Comparison of ENCODE assay signal across 15 cellular contexts in the genomic region with DNA sequence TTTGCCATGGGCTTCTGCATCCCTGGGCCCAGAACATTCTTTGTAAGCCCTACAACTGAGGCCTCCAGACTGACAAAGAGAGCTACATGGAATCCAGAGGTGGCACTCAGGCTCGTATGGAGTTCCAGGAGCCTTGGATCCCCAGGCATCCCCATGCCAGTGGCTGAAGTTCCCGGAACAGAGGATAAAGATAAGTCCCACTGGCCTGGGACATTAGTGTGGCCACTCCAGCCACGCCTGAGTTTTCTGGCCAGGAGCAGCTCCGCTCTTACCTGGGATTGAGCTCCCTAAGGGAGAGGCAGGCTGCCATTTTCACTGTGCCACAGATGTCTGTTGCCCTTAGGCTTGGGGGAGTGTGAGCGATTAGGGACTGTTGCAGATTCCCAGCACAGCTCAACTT.
DNase-seq lines count a peak whose midpoint lies in the region; ATAC-seq and TF ChIP-seq lines count a peak whose summit lies in the region.
"Had no signal": no experiment of that assay in that cellular context is flagged by ENCODE, and none has a peak within 500 bp of the region (broad histone marks: within the 10 kb centered on the region; RNA-seq: fewer than 3 reads in every experiment).

No MANE protein-coding gene starts in this region.

- H3K27ac Mint-ChIP-seq in endodermal cell: no peak overlapping the region
- H3K27ac Mint-ChIP-seq in stimulated activated effector memory CD8-positive, alpha-beta T cell treated with anti-CD3 and anti-CD28 coated beads, Interleukin-12 subunit alpha, Interleukin-12 subunit beta, amount 100 ng/mL, for 72 hours: no peak overlapping the region
- H3K27ac Mint-ChIP-seq: B cell; CD4-positive, alpha-beta T cell; GM23338; H9 had no signal

- H3K27ac ChIP-seq in RWPE2 (ENCODE audit: poor library complexity, severe bottlenecking) (no peak overlapping the region), endodermal cell (ENCODE audit: low read depth, low read length) (no peak overlapping the region)

- no peak overlapping the region for H3K4me3 Mint-ChIP-seq in endodermal cell
- H3K4me3 Mint-ChIP-seq in stimulated activated effector memory CD8-positive, alpha-beta T cell treated with anti-CD3 and anti-CD28 coated beads, Interleukin-12 subunit alpha, Interleukin-12 subunit beta, amount 100 ng/mL, for 72 hours: no peak overlapping the region
- H3K4me3 Mint-ChIP-seq: B cell; CD4-positive, alpha-beta T cell; GM23338; H9 had no signal

- H3K36me3 Mint-ChIP-seq in endodermal cell (ENCODE audit: low read depth): no peaks in the 10 kb centered on the region
- H3K36me3 Mint-ChIP-seq in stimulated activated effector memory CD8-positive, alpha-beta T cell treated with anti-CD3 and anti-CD28 coated beads, Interleukin-12 subunit alpha, Interleukin-12 subunit beta, amount 100 ng/mL, for 72 hours: no peaks in the 10 kb centered on the region

- peak; percentile 17; the same call in 1 of the 3 replicates for ATAC-seq in RWPE2 (ENCODE audit: low read depth)
- peak; percentile 40 for ATAC-seq in stimulated activated effector memory CD8-positive, alpha-beta T cell treated with anti-CD3 and anti-CD28 coated beads, Interleukin-12 subunit alpha, Interleukin-12 subunit beta, amount 100 ng/mL, for 72 hours
- ATAC-seq: GM12878, GM23338 had no signal

- no peaks in the 10 kb centered on the region for H3K4me1 Mint-ChIP-seq in endodermal cell
- H3K4me1 Mint-ChIP-seq in stimulated activated effector memory CD8-positive, alpha-beta T cell treated with anti-CD3 and anti-CD28 coated beads, Interleukin-12 subunit alpha, Interleukin-12 subunit beta, amount 100 ng/mL, for 72 hours: no peaks in the 10 kb centered on the region
- H3K4me1 Mint-ChIP-seq: B cell, GM23338, H9 had no signal

- H3K36me3 ChIP-seq in RWPE2 (ENCODE audit: low read depth) (no peaks in the 10 kb centered on the region), endodermal cell (ENCODE audit: control insufficient read depth, insufficient read depth, low read length) (no peaks in the 10 kb centered on the region)

- H3K4me1 ChIP-seq in RWPE2 (ENCODE audit: insufficient read depth, poor library complexity, severe bottlenecking) (no peaks in the 10 kb centered on the region), endodermal cell (ENCODE audit: control insufficient read depth, insufficient read depth, low read length) (no peaks in the 10 kb centered on the region)

- no peak overlapping the region for H3K9ac ChIP-seq in endodermal cell (ENCODE audit: extremely low read depth, low read length, poor library complexity, severe bottlenecking)

- H3K9me3 ChIP-seq in RWPE2 (ENCODE audit: severe bottlenecking) (no peaks in the 10 kb centered on the region), endodermal cell (ENCODE audit: control insufficient read depth, low read length) (no peaks in the 10 kb centered on the region)

- peaks cover 9% of the 10 kb centered on the region for H3K27me3 ChIP-seq in RWPE2 (ENCODE audit: insufficient read depth, poor library complexity, severe bottlenecking)
- H3K27me3 ChIP-seq in endodermal cell (ENCODE audit: control insufficient read depth, insufficient read depth, low read length, poor library complexity, severe bottlenecking): no peaks in the 10 kb centered on the region

- WGBS in endodermal cell (ENCODE audit: insufficient coverage in 1 of 2, insufficient read length in 1 of 2), 2 experiments: 95 to 100% methylated on average over 3 to 5 of the region's 5 CpGs

- no peaks in the 10 kb centered on the region for H3K27me3 Mint-ChIP-seq in endodermal cell (ENCODE audit: insufficient read depth)
- H3K27me3 Mint-ChIP-seq: B cell; CD4-positive, alpha-beta T cell had no signal

- H3K9me3 Mint-ChIP-seq in endodermal cell: no peaks in the 10 kb centered on the region
- H3K9me3 Mint-ChIP-seq in stimulated activated effector memory CD8-positive, alpha-beta T cell treated with anti-CD3 and anti-CD28 coated beads, Interleukin-12 subunit alpha, Interleukin-12 subunit beta, amount 100 ng/mL, for 72 hours: peaks cover 7% of the 10 kb centered on the region
- H3K9me3 Mint-ChIP-seq: GM23338, H9 had no signal

- no peak for DNase-seq in RWPE2 (ENCODE audit: low spot score)
- DNase-seq in endodermal cell: peak; percentile 42
- no peak for DNase-seq in stimulated activated effector memory CD8-positive, alpha-beta T cell treated with anti-CD3 and anti-CD28 coated beads, Interleukin-12 subunit alpha, Interleukin-12 subunit beta, amount 100 ng/mL, for 72 hours (ENCODE audit: low spot score in 2 of 2)
- no peak for DNase-seq in pons (ENCODE audit: low spot score)
- no peak for DNase-seq in HUDEP-2 (lab: John Stamatoyannopoulos, UW; ENCODE audit: unreplicated experiment in 76 of 76)
- no peak for DNase-seq in putamen (ENCODE audit: low spot score)
- no peak for DNase-seq in activated CD4-positive, alpha-beta T cell treated with anti-CD3 and anti-CD28 coated beads for 4 hours
- DNase-seq: C1 segment of cervical spinal cord; Calu3; CD4-positive, alpha-beta T cell; DMS79 had no signal

- no peak for TF ChIP-seq CTCF in RWPE2 (IDR thresholded peaks at IDR 0.05; ENCODE audit: poor library complexity, severe bottlenecking)
- no peak for TF ChIP-seq CTCF in endodermal cell (conservative IDR thresholded peaks at IDR 0.05)

- H3K4me3 ChIP-seq in RWPE2 (ENCODE audit: severe bottlenecking) (no peak overlapping the region), endodermal cell (ENCODE audit: low read length) (no peak overlapping the region)
- H3K4me3 ChIP-seq: GM12878, GM23338 had no signal
